19 cellular contexts compared by ENCODE assay signal in the genomic region with DNA sequence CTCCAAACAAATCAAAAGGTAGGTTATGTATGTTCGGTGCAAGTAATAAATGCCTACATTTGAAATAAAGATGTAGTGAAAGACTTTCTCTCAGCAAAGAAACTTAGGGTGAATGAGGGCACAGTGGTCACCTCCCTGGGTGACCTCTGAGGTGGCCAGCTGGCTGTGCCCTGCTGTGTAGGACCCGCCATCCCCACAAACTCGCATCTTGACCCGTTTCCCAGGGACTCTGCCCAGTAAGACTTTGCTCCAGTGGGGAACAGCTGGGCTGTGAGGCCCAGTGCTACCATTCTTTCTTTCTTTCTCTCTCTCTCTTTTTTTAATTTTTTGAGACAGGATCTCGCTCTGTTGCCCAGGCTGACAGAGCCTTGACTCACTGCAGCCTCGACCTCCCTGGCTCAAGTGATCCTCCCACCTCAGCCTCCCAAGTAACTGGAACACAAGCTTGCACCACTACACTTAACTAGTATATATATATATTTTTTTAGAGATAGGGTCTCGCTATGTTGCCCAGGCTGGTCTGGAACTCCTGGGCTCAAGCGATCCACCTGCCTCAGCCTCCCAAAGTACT.
"Had no signal": no experiment of that assay in that cellular context is flagged by ENCODE, and none has a peak within 500 bp of the region (broad histone marks: within the 10 kb centered on the region; RNA-seq: fewer than 3 reads in every experiment).

No MANE protein-coding gene starts in this region.

- H3K9me3 ChIP-seq: colonic mucosa, SK-N-SH, transverse colon had no signal

- H3K36me3 ChIP-seq: colonic mucosa, transverse colon had no signal

- H3K4me3 Mint-ChIP-seq: activated naive CD8-positive, alpha-beta T cell; activated T-cell treated with anti-CD3 and anti-CD28 coated beads, Interleukin-2, amount 50 U/mL, for 24 hours; immature natural killer cell; nephron; stimulated activated naive B cell treated with anti-CD40 and anti-IgM and Interleukin-4, amounts not matched to agents 10 μg/mL and 1 μg/mL and 100 μg/mL, for 72 hours; T-cell had no signal

- H3K36me3 Mint-ChIP-seq: activated naive CD8-positive, alpha-beta T cell; T-cell had no signal

- ATAC-seq: activated CD4-positive, CD25-positive, alpha-beta regulatory T cell treated with anti-CD3 and anti-CD28 coated beads, Interleukin-2, amount 50 U/mL, for 24 hours; left colon; stimulated activated naive B cell treated with anti-CD40 and anti-IgM and Interleukin-4, amounts not matched to agents 10 μg/mL and 1 μg/mL and 100 μg/mL, for 72 hours; T-cell had no signal

- H3K27me3 Mint-ChIP-seq: activated T-cell treated with anti-CD3 and anti-CD28 coated beads, Interleukin-2, amount 50 U/mL, for 24 hours had no signal

- H3K27ac Mint-ChIP-seq: activated naive CD8-positive, alpha-beta T cell; activated T-cell treated with anti-CD3 and anti-CD28 coated beads, Interleukin-2, amount 50 U/mL, for 24 hours; immature natural killer cell; progenitor cell of endocrine pancreas; stimulated activated naive B cell treated with anti-CD40 and anti-IgM and Interleukin-4, amounts not matched to agents 10 μg/mL and 1 μg/mL and 100 μg/mL, for 72 hours; T-cell had no signal

- H3K9me3 Mint-ChIP-seq: activated T-cell treated with anti-CD3 and anti-CD28 coated beads, Interleukin-2, amount 50 U/mL, for 24 hours; immature natural killer cell; nephron; T-cell had no signal

- H3K27ac ChIP-seq: colonic mucosa, transverse colon had no signal

- H3K27me3 ChIP-seq: colonic mucosa, transverse colon had no signal

- H3K4me3 ChIP-seq: colonic mucosa, transverse colon had no signal

- DNase-seq: activated T-cell treated with anti-CD3 and anti-CD28 coated beads, Interleukin-2, amount 50 U/mL, for 24 hours; amniotic stem cell; central memory CD4-positive, alpha-beta T cell; colonic mucosa; effector CD8-positive, alpha-beta T cell; foreskin fibroblast; immature natural killer cell; left colon; mesenchymal stem cell; SK-N-SH; stimulated activated CD4-positive, alpha-beta T cell treated with anti-CD3 and anti-CD28 coated beads, Interleukin-2, amount 100 ng/mL, for 48 hours; stimulated activated naive B cell treated with anti-CD40 and anti-IgM and Interleukin-4, amounts not matched to agents 10 μg/mL and 1 μg/mL and 100 μg/mL, for 72 hours; T-cell; T-helper 9 cell; transverse colon had no signal

- H3K4me2 ChIP-seq: SK-N-SH had no signal

- H3K9ac ChIP-seq: SK-N-SH had no signal

- H3K4me1 ChIP-seq: colonic mucosa, transverse colon had no signal

- H3K4me1 Mint-ChIP-seq: immature natural killer cell, nephron, T-cell had no signal
